ENCODE assay signal across 8 cellular contexts in the genomic region with DNA sequence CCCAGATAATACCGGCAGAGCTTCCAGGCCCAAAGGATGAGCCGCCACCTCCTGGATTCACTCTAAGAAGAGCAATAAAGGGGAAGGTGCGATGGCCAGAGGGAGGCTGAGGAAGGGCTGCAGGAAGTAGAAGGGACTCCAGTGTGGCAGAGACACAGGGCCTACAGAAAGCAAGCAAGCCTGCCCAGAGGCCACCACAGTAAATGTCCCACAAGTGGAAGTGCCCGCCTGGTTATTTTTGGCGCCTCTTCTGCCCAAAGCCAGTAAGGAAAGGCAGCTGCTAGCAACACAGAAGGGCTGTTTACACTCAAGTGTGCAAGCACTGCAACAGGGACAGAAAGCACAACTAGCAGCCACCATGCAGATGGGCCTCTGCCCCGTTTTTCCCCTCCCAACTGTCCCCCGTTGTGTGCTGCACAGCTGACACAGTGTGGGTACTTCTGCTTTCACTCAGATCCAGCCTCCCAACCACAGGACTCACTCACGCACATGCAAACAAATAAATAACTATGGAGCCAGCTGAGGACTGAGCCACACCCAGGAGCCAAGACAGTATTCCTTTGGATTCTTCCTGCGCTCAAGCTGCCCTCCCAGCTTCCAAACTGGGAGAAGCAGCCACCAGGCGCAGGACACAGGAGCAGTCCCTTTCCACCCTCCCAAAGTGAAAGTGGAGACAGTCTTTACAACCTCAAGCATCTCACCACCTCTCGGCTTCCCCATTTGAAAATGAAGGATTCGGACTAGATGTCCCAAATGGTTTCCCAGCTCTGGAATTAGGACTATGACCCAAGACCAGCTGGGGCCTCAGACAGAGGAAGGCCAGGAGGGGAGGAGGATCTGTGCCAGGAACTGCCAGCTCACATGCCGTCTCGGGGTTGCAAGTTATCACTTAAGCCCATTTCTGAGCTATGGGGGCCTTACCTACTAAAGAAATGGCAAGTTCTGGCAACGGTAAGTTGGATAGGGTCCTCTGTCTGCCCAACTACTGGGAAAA. TPM values are rescaled to one million over a fixed set of nuclear protein-coding genes. Genes with fewer than 3 reads are reported as not detected.
DNase-seq lines count a peak whose midpoint lies in the region; ATAC-seq and TF ChIP-seq lines count a peak whose summit lies in the region.

No MANE protein-coding gene starts in this region.

- no peak overlapping the region for H2AFZ ChIP-seq in DND-41 (ENCODE audit: low read depth, low read length)

- H3K4me3 ChIP-seq in DND-41 (ENCODE audit: low read depth in 1 of 2, low read length in 2 of 2), result no peak overlapping the region
- H3K4me3 ChIP-seq in left ventricle myocardium inferior, result peak overlapping the region; percentile 51
- peak overlapping the region; percentile 44 to 61 (median 46) for H3K4me3 ChIP-seq in skeletal muscle tissue (ENCODE audit: low read length in 3 of 3)

- intact Hi-C loops in left ventricle myocardium inferior (cut with micrococcal nuclease), result loop anchor here (5.0 kb wide), 1 partner anchor 33 kb away; no protein-coding TSS in a partner anchor

- no peaks in the 10 kb centered on the region for H3K9me3 ChIP-seq in DND-41 (ENCODE audit: insufficient read depth, low read length, severe bottlenecking)
- no peaks in the 10 kb centered on the region for H3K9me3 ChIP-seq in left ventricle myocardium inferior (replicated peaks)
- H3K9me3 ChIP-seq in skeletal muscle tissue (ENCODE audit: control insufficient read depth in 3 of 3, low read length in 3 of 3), result no peaks in the 10 kb centered on the region

- peaks cover 29 to 48% of the 10 kb centered on the region in 2 donors for H3K36me3 Mint-ChIP-seq in activated naive CD4-positive, alpha-beta T cell treated with anti-CD3 and anti-CD28 coated beads, Interleukin-2, amount 50 U/mL, for 72 hours

- H3K9me3 Mint-ChIP-seq in activated naive CD4-positive, alpha-beta T cell treated with anti-CD3 and anti-CD28 coated beads, Interleukin-2, amount 50 U/mL, for 72 hours, result no peaks in the 10 kb centered on the region

- H3K27ac ChIP-seq in DND-41 (ENCODE audit: low read length) (peak overlapping the region; percentile 11; the same call in 1 of the 2 replicates), left ventricle myocardium inferior (replicated peaks) (peak overlapping the region; percentile 100), skeletal muscle tissue (ENCODE audit: low read depth, low read length) (peak overlapping the region; percentile 89)

- TF ChIP-seq CTCF in DND-41 (IDR thresholded peaks at IDR 0.05; ENCODE audit: borderline replicate concordance, extremely low read depth, low read length, poor library complexity, severe bottlenecking) (no peak), left ventricle myocardium inferior (IDR thresholded peaks at IDR 0.05; ENCODE audit: borderline replicate concordance) (no peak)

- H3K27ac Mint-ChIP-seq in activated naive CD4-positive, alpha-beta T cell treated with anti-CD3 and anti-CD28 coated beads, Interleukin-2, amount 50 U/mL, for 72 hours, result peak overlapping the region; percentile 98 to 99

- H4K20me1 ChIP-seq in DND-41 (ENCODE audit: insufficient read depth, low read length), result peaks cover 93% of the 10 kb centered on the region

- peaks cover 100% of the 10 kb centered on the region for H3K79me2 ChIP-seq in DND-41 (ENCODE audit: insufficient read depth, low read length)

- H3K36me3 ChIP-seq in DND-41 (ENCODE audit: insufficient read depth, low read length), result peaks cover 7% of the 10 kb centered on the region; the same call in 1 of the 2 replicates
- H3K36me3 ChIP-seq in left ventricle myocardium inferior, result no peaks in the 10 kb centered on the region
- peaks cover 0 to 3% (median 0%) of the 10 kb centered on the region in 3 donors for H3K36me3 ChIP-seq in skeletal muscle tissue (ENCODE audit: control insufficient read depth in 3 of 3, insufficient read depth in 3 of 3, low read length in 3 of 3)

- no peak overlapping the region for H3K4me2 ChIP-seq in DND-41 (ENCODE audit: insufficient read depth, low read length)

- DNase-seq in DND-41 (no peak), Kasumi-1 (lab: John Stamatoyannopoulos, UW) (peak; percentile 81 to 85), left ventricle myocardium inferior (no peak), NCI-H1436 (lab: John Stamatoyannopoulos, UW) (no peak), NCI-H2171 (lab: John Stamatoyannopoulos, UW) (no peak)
- peak; percentile 60 to 74 for DNase-seq in activated naive CD4-positive, alpha-beta T cell treated with anti-CD3 and anti-CD28 coated beads, Interleukin-2, amount 50 U/mL, for 72 hours (ENCODE audit: low spot score in 2 of 2)

- H3K27me3 ChIP-seq in DND-41 (ENCODE audit: insufficient read depth, low read length, poor library complexity) (no peaks in the 10 kb centered on the region), left ventricle myocardium inferior (ENCODE audit: low read depth) (no peaks in the 10 kb centered on the region), skeletal muscle tissue (ENCODE audit: control insufficient read depth in 3 of 3, insufficient read depth in 3 of 3, low read length in 3 of 3) (no peaks in the 10 kb centered on the region)

- H3K9ac ChIP-seq in DND-41 (ENCODE audit: low read depth, low read length) (no peak overlapping the region), skeletal muscle tissue (ENCODE audit: low read depth in 1 of 3, low read length in 3 of 3) (peak overlapping the region; percentile 77 to 79 (median 78))

- ATAC-seq in DND-41 (ENCODE audit: insufficient read depth, low read depth) (no peak), GM19468 (IDR thresholded peaks at IDR 0.05; ENCODE audit: extremely low read depth, unreplicated experiment) (peak; percentile 33)
- peak; percentile 66 to 67 for ATAC-seq in activated naive CD4-positive, alpha-beta T cell treated with anti-CD3 and anti-CD28 coated beads, Interleukin-2, amount 50 U/mL, for 72 hours

- H3K4me1 ChIP-seq in DND-41 (ENCODE audit: insufficient read depth, low read length), result peaks cover 60% of the 10 kb centered on the region
- H3K4me1 ChIP-seq in left ventricle myocardium inferior, result peaks cover 100% of the 10 kb centered on the region
- H3K4me1 ChIP-seq in skeletal muscle tissue (ENCODE audit: control insufficient read depth in 3 of 3, insufficient read depth in 3 of 3, low read length in 3 of 3), result peaks cover 96 to 98% (median 98%) of the 10 kb centered on the region in 3 donors

RNA-seq across cellular contexts. Expression of a gene that starts 40.0 kb away (rescaled TPM):
- total RNA-seq in activated naive CD4-positive, alpha-beta T cell treated with anti-CD3 and anti-CD28 coated beads, Interleukin-2, amount 50 U/mL, for 72 hours, result 10 to 100 TPM; 26.7 to 29.2 TPM
- total RNA-seq in left ventricle myocardium inferior (19.2 TPM), skeletal muscle tissue (15.1 TPM)

Comparison
In these comparisons a context has a peak if more than half of its experiments do, and no peak if none do; other contexts are left out.
1. DNase-seq: peak in Kasumi-1 (2 of 2) and activated naive CD4-positive, alpha-beta T cell treated with anti-CD3 and anti-CD28 coated beads, Interleukin-2, amount 50 U/mL, for 72 hours (2 of 2); none in DND-41 (single experiment), left ventricle myocardium inferior (single experiment), NCI-H1436 (single experiment) and NCI-H2171 (single experiment).
2. H3K27ac ChIP-seq: peak in every context shown above with its lines; median percentile 100 in left ventricle myocardium inferior; 89 in skeletal muscle tissue; 11 in DND-41.
3. H3K4me3 ChIP-seq: peak in left ventricle myocardium inferior (single experiment) and skeletal muscle tissue (3 of 3); none in DND-41 (0 of 2).